8 cellular contexts compared by ENCODE assay signal in the genomic region with DNA sequence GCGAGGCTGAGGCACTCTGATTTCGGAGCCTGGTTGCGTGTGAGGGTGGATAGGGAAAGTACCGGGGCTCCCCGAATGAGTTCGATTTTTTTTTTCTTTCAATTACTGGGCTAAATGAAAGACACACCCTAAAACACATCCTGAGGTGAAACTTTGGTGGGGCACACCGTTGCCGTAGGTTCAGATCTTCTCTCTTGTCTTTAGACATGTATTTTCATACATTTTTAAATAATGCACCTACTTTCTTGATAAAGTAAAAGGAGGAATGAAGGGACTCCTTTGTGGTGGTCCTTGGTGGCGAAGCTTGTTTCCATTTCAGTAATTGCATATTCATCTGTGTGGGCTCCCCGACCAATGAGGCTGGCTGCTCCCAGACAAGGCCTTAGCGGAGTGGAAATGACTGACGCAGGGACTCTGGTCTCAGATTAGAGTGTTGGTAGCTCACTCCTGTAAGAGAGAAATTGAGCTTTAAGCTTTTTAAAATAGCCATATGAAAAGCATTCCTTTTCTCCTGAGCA.
DNase-seq lines count a peak whose midpoint lies in the region; ATAC-seq lines count a peak whose summit lies in the region.

No MANE protein-coding gene starts in this region.

- ATAC-seq in HG02798 (IDR thresholded peaks at IDR 0.05; ENCODE audit: poor library complexity, unreplicated experiment) (peak; percentile 22), HG03521 (IDR thresholded peaks at IDR 0.05; ENCODE audit: unreplicated experiment) (no peak)

- H3K27me3 ChIP-seq in NT2/D1 (ENCODE audit: insufficient read depth, insufficient read length) = no peaks in the 10 kb centered on the region

- no peaks in the 10 kb centered on the region for H3K4me1 ChIP-seq in NT2/D1 (ENCODE audit: insufficient read depth, insufficient read length)

- DNase-seq in NCI-H2171 treated with DMSO at 0.1 percent for 48 hours (lab: John Stamatoyannopoulos, UW) (peak; percentile 40), NCI-H2171 (lab: John Stamatoyannopoulos, UW) (no peak), NT2/D1 (ENCODE audit: low read depth, low spot score) (no peak), glomerular visceral epithelial cell (ENCODE audit: extremely low spot score) (peak; percentile 51)
- DNase-seq in activated T-helper 9 cell treated with anti-CD3 and anti-CD28 coated beads, Interleukin-2, amount 50 U/mL, for 16 hours (ENCODE audit: low read depth) = peak; percentile 69

- peak overlapping the region; percentile 81 for H3K9ac ChIP-seq in NT2/D1 (ENCODE audit: insufficient read length, low read depth)

- H3K4me3 ChIP-seq in NT2/D1 (ENCODE audit: insufficient read length, low read depth) (peak overlapping the region; percentile 80), skin epidermis (peak overlapping the region; percentile 77 to 100 (median 94))

- H3K36me3 ChIP-seq in NT2/D1 (ENCODE audit: insufficient read depth, insufficient read length, low read length) = peaks cover 6% of the 10 kb centered on the region

- no peaks in the 10 kb centered on the region for H3K9me3 ChIP-seq in NT2/D1 (ENCODE audit: insufficient read depth, low read length)

- H3K27ac ChIP-seq in skin epidermis = peak overlapping the region; percentile 80 to 99 (median 93)

Comparison
In these comparisons a context has a peak if more than half of its experiments do, and no peak if none do; other contexts are left out.
1. DNase-seq: peak in NCI-H2171 treated with DMSO at 0.1 percent for 48 hours (single experiment), activated T-helper 9 cell treated with anti-CD3 and anti-CD28 coated beads, Interleukin-2, amount 50 U/mL, for 16 hours (single experiment) and glomerular visceral epithelial cell (single experiment); none in NCI-H2171 (single experiment) and NT2/D1 (single experiment).